In the genomic region with DNA sequence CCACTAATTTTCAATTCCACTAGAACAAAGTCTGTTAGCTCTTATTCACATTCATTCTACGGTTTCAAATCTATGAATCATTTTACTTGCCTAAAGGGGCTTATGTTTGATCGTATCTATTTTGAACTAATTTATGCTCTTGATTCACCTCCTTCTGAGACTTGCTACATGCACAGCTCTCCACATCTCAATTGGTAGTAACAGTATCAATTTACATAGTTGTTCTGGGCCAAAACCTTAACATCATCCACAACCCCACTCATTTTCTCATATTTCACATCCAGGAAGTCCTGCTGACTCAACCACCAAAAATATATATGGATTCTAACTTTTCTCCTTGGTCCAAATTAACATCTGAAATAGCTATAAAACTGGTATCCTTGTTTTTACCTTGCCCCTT, we compare ENCODE assay signal across 18 cellular contexts.
DNase-seq lines count a peak whose midpoint lies in the region; ATAC-seq, FAIRE-seq and TF ChIP-seq lines count a peak whose summit lies in the region.
"Had no signal": no experiment of that assay in that cellular context is flagged by ENCODE, and none has a peak within 500 bp of the region (broad histone marks: within the 10 kb centered on the region; RNA-seq: fewer than 3 reads in every experiment).

No MANE protein-coding gene starts in this region.

- no peak overlapping the region for H3K56ac ChIP-seq in IMR-90 (ENCODE audit: extremely low read depth, insufficient read depth, low read length)

- H3K4me3 ChIP-seq in IMR-90 (ENCODE audit: insufficient read depth, low read depth, low read length) (no peak overlapping the region), astrocyte of the spinal cord (ENCODE audit: low read depth, low read length) (no peak overlapping the region), keratinocyte (ENCODE audit: control insufficient read depth in 2 of 3, extremely low read depth in 1 of 3, insufficient read depth in 2 of 3, low read depth in 1 of 3, low read length in 3 of 3) (no peak overlapping the region)
- H3K4me3 ChIP-seq: GM23338, heart right ventricle, tibial artery had no signal

- peaks cover 6% of the 10 kb centered on the region for H3K4me1 ChIP-seq in IMR-90 (ENCODE audit: control insufficient read depth, insufficient read depth, low read length)
- H3K4me1 ChIP-seq in keratinocyte (ENCODE audit: control insufficient read depth, extremely low read depth, insufficient read depth, low read length) = peaks cover 34% of the 10 kb centered on the region
- H3K4me1 ChIP-seq: tibial artery had no signal

- FAIRE-seq in keratinocyte (lab: Jason Lieb, UNC) = peak; percentile 61

- WGBS in IMR-90 (ENCODE audit: extremely low coverage in 2 of 2, insufficient read length in 1 of 2), 2 experiments = no CpG with 5 or more reads among the region's 2 CpGs

- no peak overlapping the region for H4K5ac ChIP-seq in IMR-90 (ENCODE audit: low read depth, low read length)

- H4K20me1 ChIP-seq in IMR-90 (ENCODE audit: insufficient read depth, low read length) (no peaks in the 10 kb centered on the region), keratinocyte (ENCODE audit: control insufficient read depth, extremely low read depth, insufficient read depth, low read length) (no peaks in the 10 kb centered on the region)

- peak overlapping the region; percentile 88 for H2BK5ac ChIP-seq in IMR-90 (ENCODE audit: low read depth, low read length, poor library complexity, severe bottlenecking)

- DNase-seq in COLO829 (ENCODE audit: low spot score) (peak; percentile 44), IMR-90 (peak; percentile 92), astrocyte of the spinal cord (ENCODE audit: low read depth, low spot score) (peak; percentile 53), keratinocyte (ENCODE audit: low read depth, low spot score) (no peak)
- no peak for DNase-seq in stimulated activated CD8-positive, alpha-beta memory T cell treated with anti-CD3 and anti-CD28 coated beads, Interleukin-4, amount 100 ng/mL, for 48 hours
- DNase-seq in activated CD8-positive, alpha-beta memory T cell treated with anti-CD3 and anti-CD28 coated beads for 24 hours = no peak
- DNase-seq: activated CD4-positive, alpha-beta T cell treated with anti-CD3 and anti-CD28 coated beads, Interleukin-2, amount 10 ng/mL, durations not matched to agents 7 days and 5 days; aorta; C1 segment of cervical spinal cord; effector memory CD4-positive, alpha-beta T cell; heart right ventricle; NCI-H1930; NCI-H526 treated with DMSO at 0.1 percent for 48 hours; RPMI8226; tibial artery had no signal

- H3K9me3 ChIP-seq in IMR-90 (ENCODE audit: control insufficient read depth, insufficient read depth, low read length) (no peaks in the 10 kb centered on the region), keratinocyte (ENCODE audit: control insufficient read depth, low read depth, low read length) (no peaks in the 10 kb centered on the region)

- H3K27ac ChIP-seq in IMR-90 (ENCODE audit: insufficient read depth, low read length) = no peak overlapping the region
- H3K27ac ChIP-seq in keratinocyte (ENCODE audit: control insufficient read depth, insufficient read depth, low read length) = peak overlapping the region; percentile 44
- H3K27ac ChIP-seq: tibial artery had no signal

- H3K14ac ChIP-seq in IMR-90 (replicated peaks; ENCODE audit: low read depth, low read length) = no peak overlapping the region

- in situ Hi-C loops in IMR-90 (cut with MboI; ENCODE audit: low sequenced_read_pairs) (no loop called here), astrocyte of the spinal cord (cut with HindIII; ENCODE audit: low sequenced_read_pairs) (no loop called here)

- H2BK15ac ChIP-seq in IMR-90 (ENCODE audit: low read depth, low read length) = no peak overlapping the region

- H2AFZ ChIP-seq in IMR-90 (replicated peaks; ENCODE audit: low read length, poor library complexity) (no peak overlapping the region), keratinocyte (ENCODE audit: control insufficient read depth, low read length) (peak overlapping the region; percentile 23)
- H2AFZ ChIP-seq: GM23338 had no signal

- ATAC-seq in IMR-90 (ENCODE audit: low read depth) (peak; percentile 72), HG03439 (IDR thresholded peaks at IDR 0.05; ENCODE audit: unreplicated experiment) (no peak), HG03354 (IDR thresholded peaks at IDR 0.05; ENCODE audit: poor library complexity, severe bottlenecking, unreplicated experiment) (no peak)
- ATAC-seq: GM23338, heart right ventricle had no signal

- no peak for TF ChIP-seq POLR2A in IMR-90 (IDR thresholded peaks at IDR 0.05; ENCODE audit: low read depth, low read length)

- CTCF ChIA-PET in IMR-90 (lab: Yijun Ruan, JAX) = interaction anchor here (0.6 kb wide), 1 partner anchor 58 kb away, joined by 3 read pairs; no protein-coding TSS in a partner anchor

- H4K8ac ChIP-seq in IMR-90 (ENCODE audit: low read depth in 2 of 2, low read length in 2 of 2) = no peak overlapping the region

- H3K18ac ChIP-seq in IMR-90 (ENCODE audit: low read depth, low read length) = no peak overlapping the region

- H2AK5ac ChIP-seq in IMR-90 (ENCODE audit: low read depth, low read length) = no peak overlapping the region

- H3K36me3 ChIP-seq in IMR-90 (ENCODE audit: control insufficient read depth, insufficient read depth, low read length) = no peaks in the 10 kb centered on the region
- H3K36me3 ChIP-seq in keratinocyte (ENCODE audit: control insufficient read depth in 2 of 2, extremely low read depth in 1 of 2, insufficient read depth in 2 of 2, low read length in 2 of 2) = no peaks in the 10 kb centered on the region
- H3K36me3 ChIP-seq: heart right ventricle, tibial artery had no signal

- TF ChIP-seq RAD21 in IMR-90 (IDR thresholded peaks at IDR 0.05; ENCODE audit: low read length) = no peak

- dilution Hi-C loops in IMR-90 (cut with HindIII; ENCODE audit: low sequenced_read_pairs, unreplicated experiment) (no loop called here), keratinocyte (cut with MboI; ENCODE audit: extremely low pct_ligation_motif_present, low sequenced_read_pairs) (no loop called here)

- peak overlapping the region; percentile 3; the same call in 1 of the 2 replicates for H3K4me2 ChIP-seq in IMR-90 (ENCODE audit: low read depth, low read length)
- peak overlapping the region; percentile 37 for H3K4me2 ChIP-seq in keratinocyte (ENCODE audit: control insufficient read depth, extremely low read depth, insufficient read depth, low read depth, low read length)
- H3K4me2 ChIP-seq: GM23338 had no signal

- H3K79me2 ChIP-seq in keratinocyte (ENCODE audit: control insufficient read depth, insufficient read depth, low read length) = no peaks in the 10 kb centered on the region

- BruUV-seq in IMR-90 (replicated peaks; lab: Mats Ljungman, UMichigan) = no TSS peak

- no peak overlapping the region for H2BK120ac ChIP-seq in IMR-90 (ENCODE audit: low read depth, low read length)

- H3K23ac ChIP-seq in IMR-90 (ENCODE audit: low read depth, low read length) = no peak overlapping the region

- no peaks in the 10 kb centered on the region for H3K27me3 ChIP-seq in IMR-90 (ENCODE audit: control insufficient read depth, insufficient read depth, low read length)
- H3K27me3 ChIP-seq in keratinocyte (ENCODE audit: control insufficient read depth, extremely low read depth, insufficient read depth, low read length) = no peaks in the 10 kb centered on the region
- H3K27me3 ChIP-seq: heart right ventricle, tibial artery had no signal

- H3K9me1 ChIP-seq in IMR-90 (ENCODE audit: insufficient read depth, low read length) (0 out of 2 replicates have a peak, but pooled peaks cover 2% of the 10 kb centered on the region), keratinocyte (ENCODE audit: control insufficient read depth, extremely low read depth, insufficient read depth, low read length) (no peaks in the 10 kb centered on the region)

- no peaks in the 10 kb centered on the region for H3K79me1 ChIP-seq in IMR-90 (ENCODE audit: low read depth in 1 of 2, low read length in 2 of 2)

- intact Hi-C loops in IMR-90 (cut with micrococcal nuclease) = no loop called here

- H3K9ac ChIP-seq in IMR-90 (ENCODE audit: low read depth, low read length) (no peak overlapping the region), keratinocyte (ENCODE audit: control insufficient read depth, extremely low read depth, insufficient read depth, low read length) (no peak overlapping the region)

- no peak overlapping the region for H4K91ac ChIP-seq in IMR-90 (ENCODE audit: insufficient read depth, low read depth, low read length)

- H2BK20ac ChIP-seq in IMR-90 (ENCODE audit: low read depth, low read length) = no peak overlapping the region

- POLR2A ChIA-PET in IMR-90 (lab: Charles Lee; ENCODE audit: unreplicated experiment) = no interaction called here

- no peak overlapping the region for H3K4ac ChIP-seq in IMR-90 (ENCODE audit: low read depth, low read length)

- H2AK9ac ChIP-seq in IMR-90 (replicated peaks; ENCODE audit: low read depth, low read length, poor library complexity) = no peak overlapping the region

- TF ChIP-seq CTCF in IMR-90 (conservative IDR thresholded peaks at IDR 0.05; ENCODE audit: low read depth, low read length) = no peak
- TF ChIP-seq CTCF in astrocyte of the spinal cord (IDR thresholded peaks at IDR 0.05; ENCODE audit: low read depth, low read length) = no peak
- no peak for TF ChIP-seq CTCF in keratinocyte (optimal IDR thresholded peaks at IDR 0.05 in 1 of 3, IDR thresholded peaks at IDR 0.05 in 1 of 3, conservative IDR thresholded peaks at IDR 0.05 in 1 of 3; ENCODE audit: extremely low read depth in 1 of 3, insufficient read depth in 2 of 3, low read length in 3 of 3)

TF ChIP-seq in IMR-90, 13 proteins besides CTCF, POLR2A, EP300 and RAD21:
- TF ChIP-seq MAFK (IDR thresholded peaks at IDR 0.05; ENCODE audit: low read depth, low read length) (no peak), SMC3 (IDR thresholded peaks at IDR 0.05; ENCODE audit: low read depth, low read length) (no peak), FOS (IDR thresholded peaks at IDR 0.05; ENCODE audit: low read depth, low read length) (no peak), CEBPB (IDR thresholded peaks at IDR 0.05; ENCODE audit: low read depth, low read length) (peak; percentile 57; the same call in 1 of the 2 replicates), BHLHE40 (IDR thresholded peaks at IDR 0.05; ENCODE audit: low read depth, low read length) (no peak)
- TF ChIP-seq, protein P1, sequence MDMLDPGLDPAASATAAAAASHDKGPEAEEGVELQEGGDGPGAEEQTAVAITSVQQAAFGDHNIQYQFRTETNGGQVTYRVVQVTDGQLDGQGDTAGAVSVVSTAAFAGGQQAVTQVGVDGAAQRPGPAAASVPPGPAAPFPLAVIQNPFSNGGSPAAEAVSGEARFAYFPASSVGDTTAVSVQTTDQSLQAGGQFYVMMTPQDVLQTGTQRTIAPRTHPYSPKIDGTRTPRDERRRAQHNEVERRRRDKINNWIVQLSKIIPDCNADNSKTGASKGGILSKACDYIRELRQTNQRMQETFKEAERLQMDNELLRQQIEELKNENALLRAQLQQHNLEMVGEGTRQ (IDR thresholded peaks at IDR 0.05; ENCODE audit: low read depth, low read length) = no peak

Comparison
In these comparisons a context has a peak if more than half of its experiments do, and no peak if none do; other contexts are left out.
1. DNase-seq: peak in COLO829 (single experiment), IMR-90 (single experiment) and astrocyte of the spinal cord (single experiment); none in keratinocyte (single experiment), stimulated activated CD8-positive, alpha-beta memory T cell treated with anti-CD3 and anti-CD28 coated beads, Interleukin-4, amount 100 ng/mL, for 48 hours (single experiment) and activated CD8-positive, alpha-beta memory T cell treated with anti-CD3 and anti-CD28 coated beads for 24 hours (single experiment).